In the genomic region with DNA sequence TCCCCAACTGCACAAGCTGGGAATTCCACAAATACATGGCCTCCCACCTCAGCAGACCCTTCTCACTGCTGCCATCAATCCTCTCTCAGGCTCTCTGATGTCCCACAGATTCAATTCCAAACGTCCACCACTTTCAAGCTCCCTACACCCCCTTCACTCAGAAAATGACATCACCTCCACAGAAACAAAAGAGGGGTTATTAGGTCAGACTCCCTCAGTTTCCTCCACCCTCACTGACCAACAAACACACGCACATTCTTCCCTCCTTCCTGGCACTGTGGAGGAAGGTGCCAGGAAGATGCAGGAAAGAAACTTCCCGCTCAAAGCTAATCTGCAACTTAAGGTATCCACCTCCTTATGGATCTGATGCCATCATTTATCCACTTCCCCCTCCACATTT, we compare ENCODE assay signal across 28 cellular contexts.
"Had no signal": no experiment of that assay in that cellular context is flagged by ENCODE, and none has a peak within 500 bp of the region (broad histone marks: within the 10 kb centered on the region; RNA-seq: fewer than 3 reads in every experiment).

No MANE protein-coding gene starts in this region.

- H3K4me2 ChIP-seq: neural progenitor cell had no signal

- H3K9me3 ChIP-seq: heart left ventricle, left lung, mucosa of descending colon, neutrophil, ovary, sigmoid colon, spleen, thyroid gland, vagina had no signal

- H3K36me3 Mint-ChIP-seq: natural killer cell treated with Interleukin-12 subunit alpha and Interleukin-12 subunit beta and Interleukin-15 and Interleukin-18, amount 100 ng/mL, for 72 hours; neural progenitor cell; stimulated activated effector memory CD8-positive, alpha-beta T cell treated with anti-CD3 and anti-CD28 coated beads, Interleukin-12 subunit alpha, Interleukin-12 subunit beta, amount 100 ng/mL, for 72 hours had no signal

- H3K9me3 Mint-ChIP-seq: immature natural killer cell; memory B cell; natural killer cell treated with Interleukin-12 subunit alpha and Interleukin-12 subunit beta and Interleukin-15 and Interleukin-18, amount 100 ng/mL, for 72 hours; neural progenitor cell; stimulated activated effector memory CD8-positive, alpha-beta T cell treated with anti-CD3 and anti-CD28 coated beads, Interleukin-12 subunit alpha, Interleukin-12 subunit beta, amount 100 ng/mL, for 72 hours; stimulated activated naive CD8-positive, alpha-beta T cell treated with anti-CD3 and anti-CD28 coated beads, Interleukin-15, amount 100 ng/mL, for 72 hours had no signal

- ATAC-seq: heart left ventricle; left colon; left lung; mucosa of descending colon; naive thymus-derived CD4-positive, alpha-beta T cell; natural killer cell treated with Interleukin-12 subunit alpha and Interleukin-12 subunit beta and Interleukin-15 and Interleukin-18, amount 100 ng/mL, for 72 hours; stimulated activated effector memory CD8-positive, alpha-beta T cell treated with anti-CD3 and anti-CD28 coated beads, Interleukin-12 subunit alpha, Interleukin-12 subunit beta, amount 100 ng/mL, for 72 hours; stimulated activated naive CD8-positive, alpha-beta T cell treated with anti-CD3 and anti-CD28 coated beads, Interleukin-15, amount 100 ng/mL, for 72 hours had no signal

- H3K4me3 Mint-ChIP-seq: immature natural killer cell; memory B cell; naive thymus-derived CD4-positive, alpha-beta T cell; natural killer cell treated with Interleukin-12 subunit alpha and Interleukin-12 subunit beta and Interleukin-15 and Interleukin-18, amount 100 ng/mL, for 72 hours; neural progenitor cell; stimulated activated effector memory CD8-positive, alpha-beta T cell treated with anti-CD3 and anti-CD28 coated beads, Interleukin-12 subunit alpha, Interleukin-12 subunit beta, amount 100 ng/mL, for 72 hours; stimulated activated naive CD8-positive, alpha-beta T cell treated with anti-CD3 and anti-CD28 coated beads, Interleukin-15, amount 100 ng/mL, for 72 hours had no signal

- H3K27me3 Mint-ChIP-seq: memory B cell; naive thymus-derived CD4-positive, alpha-beta T cell; natural killer cell treated with Interleukin-12 subunit alpha and Interleukin-12 subunit beta and Interleukin-15 and Interleukin-18, amount 100 ng/mL, for 72 hours; stimulated activated naive CD8-positive, alpha-beta T cell treated with anti-CD3 and anti-CD28 coated beads, Interleukin-15, amount 100 ng/mL, for 72 hours had no signal

- H3K27ac ChIP-seq: neural progenitor cell, neutrophil, ovary, sigmoid colon, spleen, thyroid gland, vagina had no signal

- H3K4me3 ChIP-seq: heart left ventricle, left lung, lung, mucosa of descending colon, neural progenitor cell, ovary, sigmoid colon, spleen, thyroid gland, vagina had no signal

- H3K4me1 Mint-ChIP-seq: immature natural killer cell; stimulated activated naive CD8-positive, alpha-beta T cell treated with anti-CD3 and anti-CD28 coated beads, Interleukin-15, amount 100 ng/mL, for 72 hours had no signal

- H3K27ac Mint-ChIP-seq: immature natural killer cell; memory B cell; natural killer cell treated with Interleukin-12 subunit alpha and Interleukin-12 subunit beta and Interleukin-15 and Interleukin-18, amount 100 ng/mL, for 72 hours; neural progenitor cell; stimulated activated effector memory CD8-positive, alpha-beta T cell treated with anti-CD3 and anti-CD28 coated beads, Interleukin-12 subunit alpha, Interleukin-12 subunit beta, amount 100 ng/mL, for 72 hours had no signal

- H3K27me3 ChIP-seq: heart left ventricle, left lung, neural progenitor cell, neutrophil, ovary, sigmoid colon, spleen, thyroid gland, vagina had no signal

- H3K9ac ChIP-seq: neural progenitor cell had no signal

- H3K36me3 ChIP-seq: heart left ventricle, left lung, neural progenitor cell, neutrophil, ovary, sigmoid colon, spleen, thyroid gland, vagina had no signal

- H2AFZ ChIP-seq: neural progenitor cell had no signal

- DNase-seq: heart left ventricle; hypothalamus; immature natural killer cell; kidney; left colon; left lung; midbrain; mucosa of descending colon; naive thymus-derived CD4-positive, alpha-beta T cell; ovary; retina; right cardiac atrium; sigmoid colon; small intestine; spleen; stimulated activated CD4-positive, alpha-beta T cell treated with anti-CD3 and anti-CD28 coated beads, Interleukin-4, amount 100 ng/mL, for 24 hours; stimulated activated naive CD4-positive, alpha-beta T cell; stimulated activated naive CD8-positive, alpha-beta T cell treated with anti-CD3 and anti-CD28 coated beads, Interleukin-15, amount 100 ng/mL, for 72 hours; substantia nigra; thyroid gland; trophoblast cell had no signal
